8 cellular contexts compared by ENCODE assay signal in genomic region chr12:121782616-121782966, GRCh38. TPM values are rescaled to one million over a fixed set of nuclear protein-coding genes. Genes with fewer than 3 reads are reported as not detected.
DNase-seq lines count a peak whose midpoint lies in the region; ATAC-seq and TF ChIP-seq lines count a peak whose summit lies in the region.

No MANE protein-coding gene starts in this region.

- H3K9me3 Mint-ChIP-seq in T-helper 1 cell treated with Interleukin-12 subunit alpha and Interleukin-12 subunit beta and Interleukin-4 antibody, amounts not matched to agents 30 μg/mL and 1 μg/mL, for 36 hours, result no peaks in the 10 kb centered on the region

- ATAC-seq in PC-3, result no peak

- H3K9me2 ChIP-seq in PC-3 (replicated peaks; ENCODE audit: low read length), result no peaks in the 10 kb centered on the region

- peak overlapping the region; percentile 91 for H3K27ac Mint-ChIP-seq in T-helper 1 cell treated with Interleukin-12 subunit alpha and Interleukin-12 subunit beta and Interleukin-4 antibody, amounts not matched to agents 30 μg/mL and 1 μg/mL, for 36 hours

- TF ChIP-seq CTCF in PC-3 (conservative IDR thresholded peaks at IDR 0.05; ENCODE audit: low read depth, low read length) (no peak), fibroblast of lung (conservative IDR thresholded peaks at IDR 0.05 in 1 of 2, IDR thresholded peaks at IDR 0.05 in 1 of 2; ENCODE audit: low read depth in 1 of 2, low read length in 2 of 2) (no peak), stomach (IDR thresholded peaks at IDR 0.05) (no peak), tibial artery (IDR thresholded peaks at IDR 0.05) (no peak)

- peaks cover 5% of the 10 kb centered on the region for H3F3A ChIP-seq in PC-3 (ENCODE audit: low read length, unreplicated experiment)

- peaks cover 44% of the 10 kb centered on the region for H3K4me1 Mint-ChIP-seq in T-helper 1 cell treated with Interleukin-12 subunit alpha and Interleukin-12 subunit beta and Interleukin-4 antibody, amounts not matched to agents 30 μg/mL and 1 μg/mL, for 36 hours (ENCODE audit: low read depth)

- BruUV-seq in PC-3 (replicated peaks; lab: Mats Ljungman, UMichigan), result no TSS peak

- TF ChIP-seq POLR2A in stomach (IDR thresholded peaks at IDR 0.05), result no peak

- POLR2A ChIA-PET in PC-3 (lab: Charles Lee; ENCODE audit: unreplicated experiment), result no interaction called here

- H4K20me1 ChIP-seq in PC-3 (ENCODE audit: low read length), result 0 out of 2 replicates have a peak, but pooled peaks cover 7% of the 10 kb centered on the region
- no peaks in the 10 kb centered on the region for H4K20me1 ChIP-seq in fibroblast of lung (ENCODE audit: control insufficient read depth, extremely low read depth, insufficient read depth, low read length)

- no peaks in the 10 kb centered on the region for H3K9me3 ChIP-seq in PC-3 (ENCODE audit: low read length)
- no peaks in the 10 kb centered on the region for H3K9me3 ChIP-seq in fibroblast of lung (ENCODE audit: control insufficient read depth, insufficient read depth, low read depth, low read length)
- no peaks in the 10 kb centered on the region for H3K9me3 ChIP-seq in stomach
- no peaks in the 10 kb centered on the region for H3K9me3 ChIP-seq in tibial artery

- intact Hi-C loops in PC-3 (cut with micrococcal nuclease), result no loop called here
- intact Hi-C loops in stomach (cut with DNase I; ENCODE audit: low total_unique reads), result no loop called here
- intact Hi-C loops in tibial artery (cut with DNase I; ENCODE audit: low total_unique reads), result no loop called here

- H3K27ac ChIP-seq in PC-3 (ENCODE audit: low read length), result peak overlapping the region; percentile 23
- H3K27ac ChIP-seq in fibroblast of lung (ENCODE audit: insufficient read depth, low read length), result peak overlapping the region; percentile 20
- H3K27ac ChIP-seq in stomach, result peak overlapping the region in 4 of 5 donors; percentile 25 to 68 (median 66)
- H3K27ac ChIP-seq in caudate nucleus (ENCODE audit: low read depth, low read length), result no peak overlapping the region
- H3K27ac ChIP-seq in tibial artery, result peak overlapping the region in 1 of 2 donors; percentile 22

- H3K36me3 Mint-ChIP-seq in T-helper 1 cell treated with Interleukin-12 subunit alpha and Interleukin-12 subunit beta and Interleukin-4 antibody, amounts not matched to agents 30 μg/mL and 1 μg/mL, for 36 hours (ENCODE audit: low read depth), result peaks cover 34% of the 10 kb centered on the region

- no peak overlapping the region for H3K4me3 ChIP-seq in PC-3 (ENCODE audit: low read length)
- no peak overlapping the region for H3K4me3 ChIP-seq in fibroblast of lung (replicated peaks in 1 of 4; ENCODE audit: control extremely low read depth in 1 of 4, insufficient read depth in 1 of 4, low read depth in 3 of 4, low read length in 4 of 4)
- no peak overlapping the region for H3K4me3 ChIP-seq in stomach
- no peak overlapping the region for H3K4me3 ChIP-seq in tibial artery

- no peak for TF ChIP-seq EP300 in stomach (IDR thresholded peaks at IDR 0.05)

- H3K9ac ChIP-seq in PC-3 (ENCODE audit: low read length) (no peak overlapping the region), fibroblast of lung (ENCODE audit: insufficient read depth, low read length) (no peak overlapping the region)

- no peak overlapping the region for H2AFZ ChIP-seq in PC-3 (ENCODE audit: low read length)
- no peak overlapping the region for H2AFZ ChIP-seq in fibroblast of lung (ENCODE audit: low read length)

- peaks cover 48% of the 10 kb centered on the region for H3K4me1 ChIP-seq in PC-3 (ENCODE audit: insufficient read depth, low read length)
- peaks cover 38% of the 10 kb centered on the region for H3K4me1 ChIP-seq in fibroblast of lung (ENCODE audit: control insufficient read depth, extremely low read depth, insufficient read depth, low read length)
- peaks cover 12 to 63% (median 33%) of the 10 kb centered on the region in 4 donors for H3K4me1 ChIP-seq in stomach
- peaks cover 0 to 13% (median 11%) of the 10 kb centered on the region in 4 donors for H3K4me1 ChIP-seq in tibial artery

- H3K36me3 ChIP-seq in PC-3 (ENCODE audit: low read depth, low read length) (peaks cover 47% of the 10 kb centered on the region), fibroblast of lung (ENCODE audit: control insufficient read depth, insufficient read depth, low read length) (peaks cover 5% of the 10 kb centered on the region), stomach (peaks cover 3 to 33% (median 29%) of the 10 kb centered on the region in 4 donors), tibial artery (peaks cover 0 to 27% (median 0%) of the 10 kb centered on the region in 3 donors)

- H3K79me2 ChIP-seq in PC-3 (ENCODE audit: low read length) (peaks cover 58% of the 10 kb centered on the region), fibroblast of lung (ENCODE audit: control insufficient read depth, insufficient read depth, low read length) (no peaks in the 10 kb centered on the region)

- H3K27me3 Mint-ChIP-seq in T-helper 1 cell treated with Interleukin-12 subunit alpha and Interleukin-12 subunit beta and Interleukin-4 antibody, amounts not matched to agents 30 μg/mL and 1 μg/mL, for 36 hours (ENCODE audit: low read depth), result no peaks in the 10 kb centered on the region

- no peak overlapping the region for H3K4me2 ChIP-seq in PC-3 (ENCODE audit: low read length)
- peak overlapping the region; percentile 32 for H3K4me2 ChIP-seq in fibroblast of lung (ENCODE audit: extremely low read depth, insufficient read depth, low read length)

- CTCF ChIA-PET in PC-3 (lab: Charles Lee), result interaction anchor here (0.6 to 1.5 kb wide), 2 partner anchors 12 to 79 kb away, joined by 4 to 7 read pairs; no protein-coding TSS in a partner anchor

- DNase-seq in T-helper 1 cell, result no peak
- DNase-seq in PC-3, result no peak
- DNase-seq in fibroblast of lung (ENCODE audit: low read depth in 2 of 2), result no peak
- no peak for DNase-seq in stomach
- no peak for DNase-seq in caudate nucleus (lab: John Stamatoyannopoulos, UW)
- no peak for DNase-seq in NCI-H1105 treated with DMSO at 0.1 percent for 48 hours (lab: John Stamatoyannopoulos, UW)
- no peak for DNase-seq in tibial artery

- H3K4me3 Mint-ChIP-seq in T-helper 1 cell treated with Interleukin-12 subunit alpha and Interleukin-12 subunit beta and Interleukin-4 antibody, amounts not matched to agents 30 μg/mL and 1 μg/mL, for 36 hours, result peak overlapping the region; percentile 66

- WGBS in stomach, 5 donors, result 79 to 87% (median 87%) methylated on average over 2 of the region's 2 CpGs

- H3K27me3 ChIP-seq in PC-3 (ENCODE audit: low read length) (no peaks in the 10 kb centered on the region), fibroblast of lung (ENCODE audit: control insufficient read depth, insufficient read depth, low read length) (no peaks in the 10 kb centered on the region), stomach (no peaks in the 10 kb centered on the region), tibial artery (no peaks in the 10 kb centered on the region)

RNA-seq across cellular contexts. Expression of gene RHOF, which starts 10.9 kb away (rescaled TPM):
- total RNA-seq in PC-3 (2014; rRNA removed) (232 TPM in 2 replicates), fibroblast of lung (5.6 and 6.8 TPM in 2 replicates), stomach (100 to 1,000 TPM in 1 of 5 donors, 10 to 100 TPM in 3, 1 to 10 TPM in 1; 8.0 to 105 (median 29.5) TPM)
- polyA plus RNA-seq in fibroblast of lung (2.3 and 4.8 TPM in 2 replicates), stomach (10 to 100 TPM in 2 of 3 donors, 1 to 10 TPM in 1; 3.2 to 36.4 (median 13.6) TPM)
- 4.2 and 8.9 TPM in 2 replicates for polyA plus RNA-seq in fibroblast of lung (2012)
- polyA minus RNA-seq in fibroblast of lung (ENCODE audit: low replicate concordance), result 4.7 and 8.5 TPM in 2 replicates

RNA-seq across cellular contexts. Expression of gene SETD1B, which starts 21.2 kb away (rescaled TPM):
- total RNA-seq in PC-3 (2014; rRNA removed) (7.5 and 13.0 TPM in 2 replicates), fibroblast of lung (2.1 and 3.5 TPM in 2 replicates), stomach (10 to 100 TPM in 3 of 5 donors, 1 to 10 TPM in 2; 7.2 to 27.5 (median 11.7) TPM)
- polyA plus RNA-seq in fibroblast of lung (1.2 and 1.7 TPM in 2 replicates), stomach (1 to 10 TPM; 3.2 to 5.4 (median 5.3) TPM)
- polyA plus RNA-seq in fibroblast of lung (2012), result 8.7 and 9.8 TPM in 2 replicates
- polyA minus RNA-seq in fibroblast of lung (ENCODE audit: low replicate concordance), result 12.2 and 13.1 TPM in 2 replicates
